14 cellular contexts compared by ENCODE assay signal in genomic region chr13:38902551-38902950, GRCh38.
"Had no signal": no experiment of that assay in that cellular context is flagged by ENCODE, and none has a peak within 500 bp of the region (broad histone marks: within the 10 kb centered on the region; RNA-seq: fewer than 3 reads in every experiment).

No MANE protein-coding gene starts in this region.

- H3K4me3 ChIP-seq: adrenal gland, psoas muscle, right lobe of liver, thyroid gland had no signal

- H3K27ac ChIP-seq: adrenal gland, psoas muscle, right lobe of liver, thyroid gland had no signal

- H3K9me3 ChIP-seq: adrenal gland, psoas muscle, right lobe of liver, thyroid gland had no signal

- H3K27me3 ChIP-seq: adrenal gland, right lobe of liver, thyroid gland had no signal

- DNase-seq: activated CD4-positive, alpha-beta T cell treated with anti-CD3 and anti-CD28 coated beads, Interleukin-2, amount 50 U/mL, for 1 hour; activated CD4-positive, CD25-positive, alpha-beta regulatory T cell; activated naive CD4-positive, alpha-beta T cell treated with anti-CD3 and anti-CD28 coated beads, Interleukin-2, amount 50 U/mL, for 16 hours; activated T-cell treated with anti-CD3 and anti-CD28 coated beads for 4 hours; adrenal gland; effector memory CD4-positive, alpha-beta T cell; erythroblast; occipital lobe; psoas muscle; right lobe of liver; thyroid gland had no signal

- ATAC-seq: activated T-helper 17 cell treated with anti-CD3 and anti-CD28 coated beads, Interleukin-2, amount 50 U/mL, for 72 hours; natural killer cell treated with Interleukin-12 subunit alpha and Interleukin-12 subunit beta and Interleukin-15 and Interleukin-18, amount 100 ng/mL, for 72 hours; psoas muscle; right lobe of liver; stimulated activated effector memory CD8-positive, alpha-beta T cell treated with anti-CD3 and anti-CD28 coated beads, Interleukin-12 subunit alpha, Interleukin-12 subunit beta, amount 100 ng/mL, for 72 hours had no signal

- H3K36me3 ChIP-seq: adrenal gland, right lobe of liver, thyroid gland had no signal

- H3K4me1 ChIP-seq: adrenal gland, psoas muscle, right lobe of liver, thyroid gland had no signal
